1 cellular context compared by ENCODE assay signal in genomic region chr1:84442256-84442655, GRCh38.
TF ChIP-seq lines count a peak whose summit lies in the region.

No MANE protein-coding gene starts in this region.

TF ChIP-seq in GM12878, 131 proteins besides CTCF, POLR2A, EP300 and RAD21:
- TF ChIP-seq MLLT1 (IDR thresholded peaks at IDR 0.05) (peak; percentile 58; the same call in 1 of the 2 replicates), ESRRA (IDR thresholded peaks at IDR 0.05; ENCODE audit: low read length) (no peak), ZNF622 (IDR thresholded peaks at IDR 0.05) (no peak), MYB (IDR thresholded peaks at IDR 0.05; ENCODE audit: borderline replicate concordance, low read depth, low read length) (no peak), IKZF2 (IDR thresholded peaks at IDR 0.05) (0 out of 4 replicates have a peak, but pooled peaks of 1 of the 2 experiments have one; percentile 15), ZNF384 (IDR thresholded peaks at IDR 0.05; ENCODE audit: borderline replicate concordance, low read depth, low read length) (peak; percentile 86), POLR2AphosphoS2 (IDR thresholded peaks at IDR 0.05; ENCODE audit: low read depth, low read length) (no peak), LARP7 (IDR thresholded peaks at IDR 0.05) (no peak), RBBP5 (conservative IDR thresholded peaks at IDR 0.05) (no peak), RUNX3 (IDR thresholded peaks at IDR 0.05; ENCODE audit: low read length) (peak; percentile 86), JUNB (IDR thresholded peaks at IDR 0.05) (peak; percentile 52), PBX3 (IDR thresholded peaks at IDR 0.05; ENCODE audit: insufficient replicate concordance, low read depth, low read length) (no peak), SUZ12 (IDR thresholded peaks at IDR 0.05; ENCODE audit: unreplicated experiment) (no peak), RB1 (IDR thresholded peaks at IDR 0.05; ENCODE audit: borderline replicate concordance) (peak; percentile 58; the same call in 1 of the 2 replicates), CBFB (IDR thresholded peaks at IDR 0.05; ENCODE audit: low read depth) (peak; percentile 52; the same call in 1 of the 2 replicates), CREB1 (IDR thresholded peaks at IDR 0.05; ENCODE audit: low read depth) (no peak), MTA2 (IDR thresholded peaks at IDR 0.05; ENCODE audit: low read depth) (0 out of 2 replicates have a peak, but pooled peaks have one; percentile 17), CREM (IDR thresholded peaks at IDR 0.05; ENCODE audit: low read depth) (no peak), ZBTB40 (IDR thresholded peaks at IDR 0.05; ENCODE audit: borderline replicate concordance) (no peak), BRCA1 (IDR thresholded peaks at IDR 0.05; ENCODE audit: low read depth, low read length) (no peak), ETV6 (conservative IDR thresholded peaks at IDR 0.05 in 1 of 2, IDR thresholded peaks at IDR 0.05 in 1 of 2; ENCODE audit: borderline replicate concordance in 1 of 2, low read depth in 1 of 2) (no peak), NBN (IDR thresholded peaks at IDR 0.05) (no peak), SMARCA5 (IDR thresholded peaks at IDR 0.05) (peak; percentile 64; the same call in 1 of the 2 replicates), SKIL (IDR thresholded peaks at IDR 0.05; ENCODE audit: low read depth, poor library complexity, severe bottlenecking) (peak; percentile 60), ZNF24 (IDR thresholded peaks at IDR 0.05) (peak; percentile 55; the same call in 1 of the 2 replicates), ZNF592 (IDR thresholded peaks at IDR 0.05) (0 out of 2 replicates have a peak, but pooled peaks have one; percentile 43), MEF2A (IDR thresholded peaks at IDR 0.05; ENCODE audit: insufficient read depth, low read depth, low read length) (no peak), SMAD1 (IDR thresholded peaks at IDR 0.05; ENCODE audit: low read depth, partially characterized antibody) (no peak), TARDBP (IDR thresholded peaks at IDR 0.05; ENCODE audit: borderline replicate concordance) (no peak), SMC3 (IDR thresholded peaks at IDR 0.05; ENCODE audit: borderline replicate concordance, low read length) (peak; percentile 99), TCF3 (IDR thresholded peaks at IDR 0.05; ENCODE audit: borderline replicate concordance, insufficient read depth, low read depth, low read length) (no peak), ZBTB33 (IDR thresholded peaks at IDR 0.05) (no peak), BMI1 (IDR thresholded peaks at IDR 0.05; ENCODE audit: borderline replicate concordance) (no peak), ATF2 (IDR thresholded peaks at IDR 0.05; ENCODE audit: low read length) (peak; percentile 60; the same call in 1 of the 2 replicates), ATF7 (IDR thresholded peaks at IDR 0.05; ENCODE audit: low read depth) (peak; percentile 79), SP1 (IDR thresholded peaks at IDR 0.05; ENCODE audit: low read depth, low read length) (no peak)
